In genomic region chr17:39863918-39864746, GRCh38 we compare ENCODE assay signal across 1 cellular context.
A peak's percentile ranks its signal among the peaks of the same experiment; 100 is the strongest.
TF ChIP-seq lines count a peak whose summit lies in the region.

Gene IKZF3, minus strand, starts transcription at chr17:39864312. Its CDS starts 186 bp downstream, at chr17:39864126.

TF ChIP-seq in HepG2, 621 proteins besides CTCF, POLR2A, EP300 and RAD21 (continued from another document and continues in another):
- peak; percentile 40; the same call in 1 of the 2 replicates for TF ChIP-seq TCF7 (IDR thresholded peaks at IDR 0.05; ENCODE audit: low read depth)
- peak; percentile 99 for TF ChIP-seq BCL3 (CRISPR knock-in tag; IDR thresholded peaks at IDR 0.05)
- TF ChIP-seq ZBTB49 (CRISPR knock-in tag; IDR thresholded peaks at IDR 0.05; ENCODE audit: borderline replicate concordance), result no peak
- peak; percentile 98 for TF ChIP-seq ZNF253 (CRISPR knock-in tag; IDR thresholded peaks at IDR 0.05; ENCODE audit: borderline replicate concordance)
- no peak for TF ChIP-seq ZNF460 (CRISPR knock-in tag; IDR thresholded peaks at IDR 0.05; ENCODE audit: borderline replicate concordance)
- no peak for TF ChIP-seq ZNF496 (CRISPR knock-in tag; IDR thresholded peaks at IDR 0.05; ENCODE audit: insufficient replicate concordance)
- peak; percentile 14 for TF ChIP-seq CBX2 (IDR thresholded peaks at IDR 0.05; ENCODE audit: low read depth, low read length)
- TF ChIP-seq CBX2 (CRISPR knock-in tag; IDR thresholded peaks at IDR 0.05; ENCODE audit: low read depth), result peak; percentile 99
- TF ChIP-seq SMARCE1 (IDR thresholded peaks at IDR 0.05; ENCODE audit: borderline replicate concordance), result no peak
- TF ChIP-seq ATF7-NPFF (CRISPR knock-in tag; IDR thresholded peaks at IDR 0.05; ENCODE audit: low read depth), result peak; percentile 99
- TF ChIP-seq ZBED4 (CRISPR knock-in tag; IDR thresholded peaks at IDR 0.05; ENCODE audit: borderline replicate concordance), result peak; percentile 89
- TF ChIP-seq MYC (CRISPR knock-in tag; IDR thresholded peaks at IDR 0.05; ENCODE audit: borderline replicate concordance), result peak; percentile 93
- no peak for TF ChIP-seq FOXP1 (IDR thresholded peaks at IDR 0.05)
- peak; percentile 14; the same call in 1 of the 2 replicates for TF ChIP-seq FOXP1 (CRISPR knock-in tag; IDR thresholded peaks at IDR 0.05)
- TF ChIP-seq PRDM15 (CRISPR knock-in tag; IDR thresholded peaks at IDR 0.05), result peak; percentile 85
- 0 out of 2 replicates have a peak, but pooled peaks have one; percentile 51 for TF ChIP-seq ZBTB37 (CRISPR knock-in tag; IDR thresholded peaks at IDR 0.05)
- TF ChIP-seq MLLT10 (CRISPR knock-in tag; IDR thresholded peaks at IDR 0.05), result 0 out of 2 replicates have a peak, but pooled peaks have one; percentile 55
- no peak for TF ChIP-seq MATR3 (CRISPR knock-in tag; IDR thresholded peaks at IDR 0.05)
- peak; percentile 98 for TF ChIP-seq NFAT5 (CRISPR knock-in tag; IDR thresholded peaks at IDR 0.05)
- TF ChIP-seq PHB2 (IDR thresholded peaks at IDR 0.05; ENCODE audit: partially characterized antibody), result no peak
- peak; percentile 60; the same call in 1 of the 2 replicates for TF ChIP-seq ESRRA (CRISPR knock-in tag; IDR thresholded peaks at IDR 0.05; ENCODE audit: low read depth)
- TF ChIP-seq NR2F2 (IDR thresholded peaks at IDR 0.05; ENCODE audit: borderline replicate concordance, low read depth), result no peak
- TF ChIP-seq TBL1XR1 (IDR thresholded peaks at IDR 0.05; ENCODE audit: borderline replicate concordance, low read length, partially characterized antibody), result no peak
- TF ChIP-seq DMAP1 (CRISPR knock-in tag; IDR thresholded peaks at IDR 0.05), result peak; percentile 50; the same call in 1 of the 2 replicates
- no peak for TF ChIP-seq ZNF674 (CRISPR knock-in tag; IDR thresholded peaks at IDR 0.05; ENCODE audit: low read depth)
- peak; percentile 98 for TF ChIP-seq ZNF124 (CRISPR knock-in tag; IDR thresholded peaks at IDR 0.05)
- peak; percentile 99 for TF ChIP-seq ZSCAN9 (CRISPR knock-in tag; IDR thresholded peaks at IDR 0.05; ENCODE audit: borderline replicate concordance)
- peak; percentile 97; the same call in 1 of the 2 replicates for TF ChIP-seq AKNA (CRISPR knock-in tag; IDR thresholded peaks at IDR 0.05; ENCODE audit: borderline replicate concordance)
- peak; percentile 98 for TF ChIP-seq DNMT3B (CRISPR knock-in tag; conservative IDR thresholded peaks at IDR 0.05)
- TF ChIP-seq HNRNPUL1 (IDR thresholded peaks at IDR 0.05; ENCODE audit: low read depth, low read length), result no peak
